ENCODE assay signal across 22 cellular contexts in the genomic region with DNA sequence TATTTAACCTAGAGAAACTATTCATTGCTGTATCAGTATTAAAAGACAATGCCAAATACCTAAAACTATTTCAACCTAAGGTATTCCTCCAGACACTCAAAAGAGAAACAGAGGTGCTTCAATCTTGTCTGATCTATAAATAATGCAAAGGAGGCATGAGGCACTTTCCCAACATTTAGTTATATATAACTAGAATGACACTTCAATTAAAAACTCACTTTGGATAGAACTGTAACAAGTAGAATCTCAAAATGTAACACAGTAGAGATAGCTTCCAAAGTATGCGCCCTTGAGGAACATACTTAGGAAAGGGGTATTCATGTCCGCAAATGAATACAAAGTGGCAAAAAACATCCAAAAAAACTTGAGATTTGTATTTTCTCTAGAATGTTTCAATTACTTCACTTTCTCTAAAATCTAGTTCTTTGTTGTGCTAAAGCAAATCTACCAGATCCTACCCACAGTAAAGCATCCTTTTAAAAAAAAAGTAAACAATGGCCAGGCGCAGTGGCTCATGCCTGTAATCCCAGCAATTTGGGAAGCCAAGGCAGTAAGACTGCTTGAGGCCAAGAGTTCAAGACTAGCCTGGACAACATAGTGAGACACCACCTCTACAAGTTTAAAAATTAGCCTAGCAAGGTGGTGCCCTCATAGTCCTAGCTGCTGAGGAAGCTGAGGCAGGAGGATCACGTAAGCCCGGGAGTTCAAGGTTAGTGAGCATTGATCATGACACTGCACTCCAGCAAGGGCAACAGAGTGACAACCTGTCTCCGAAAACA. TPM values are rescaled to one million over a fixed set of nuclear protein-coding genes. Genes with fewer than 3 reads are reported as not detected.
DNase-seq lines count a peak whose midpoint lies in the region; ATAC-seq and TF ChIP-seq lines count a peak whose summit lies in the region.
"Had no signal": no experiment of that assay in that cellular context is flagged by ENCODE, and none has a peak within 500 bp of the region (broad histone marks: within the 10 kb centered on the region; RNA-seq: fewer than 3 reads in every experiment).

No MANE protein-coding gene starts in this region.

- no peak overlapping the region for H3K4me3 Mint-ChIP-seq in activated T-cell treated with anti-CD3 and anti-CD28 coated beads, Interleukin-2, amount 50 U/mL, for 72 hours
- no peak overlapping the region for H3K4me3 Mint-ChIP-seq in activated T-cell treated with anti-CD3 and anti-CD28 coated beads, Interleukin-2, amount 50 U/mL, for 4 hours
- H3K4me3 Mint-ChIP-seq in WTC11 (no peak overlapping the region), endothelial cell (ENCODE audit: unreplicated experiment) (no peak overlapping the region)
- H3K4me3 Mint-ChIP-seq: CD8-positive, alpha-beta memory T cell; IgD-negative memory B cell had no signal

- no peaks in the 10 kb centered on the region for H3K27me3 Mint-ChIP-seq in activated T-cell treated with anti-CD3 and anti-CD28 coated beads, Interleukin-2, amount 50 U/mL, for 72 hours (ENCODE audit: low read depth)
- no peaks in the 10 kb centered on the region for H3K27me3 Mint-ChIP-seq in activated T-cell treated with anti-CD3 and anti-CD28 coated beads, Interleukin-2, amount 50 U/mL, for 4 hours (ENCODE audit: low read depth)
- H3K27me3 Mint-ChIP-seq in WTC11 (ENCODE audit: low read depth) (no peaks in the 10 kb centered on the region), endothelial cell (ENCODE audit: unreplicated experiment) (no peaks in the 10 kb centered on the region)
- H3K27me3 Mint-ChIP-seq: CD8-positive, alpha-beta memory T cell; IgD-negative memory B cell had no signal

- H3K4me3 ChIP-seq in GM23248 (no peak overlapping the region), psoas muscle (no peak overlapping the region), coronary artery (no peak overlapping the region), transverse colon (no peak overlapping the region)

- POLR2A ChIA-PET in WTC11 (lab: Charles Lee): interaction anchor here (1.0 to 1.1 kb wide), 2 partner anchors 8 to 46 kb away, joined by 4 to 5 read pairs; no protein-coding TSS in a partner anchor

- no peak for TF ChIP-seq POLR2A in transverse colon (IDR thresholded peaks at IDR 0.05)

- H3K9me3 Mint-ChIP-seq in activated T-cell treated with anti-CD3 and anti-CD28 coated beads, Interleukin-2, amount 50 U/mL, for 72 hours: no peaks in the 10 kb centered on the region
- no peaks in the 10 kb centered on the region for H3K9me3 Mint-ChIP-seq in activated T-cell treated with anti-CD3 and anti-CD28 coated beads, Interleukin-2, amount 50 U/mL, for 4 hours
- no peaks in the 10 kb centered on the region for H3K9me3 Mint-ChIP-seq in WTC11
- no peaks in the 10 kb centered on the region for H3K9me3 Mint-ChIP-seq in endothelial cell (ENCODE audit: unreplicated experiment)
- H3K9me3 Mint-ChIP-seq: CD8-positive, alpha-beta memory T cell; IgD-negative memory B cell had no signal

- no peak for DNase-seq in activated T-cell treated with anti-CD3 and anti-CD28 coated beads, Interleukin-2, amount 50 U/mL, for 72 hours
- DNase-seq in activated T-cell treated with anti-CD3 and anti-CD28 coated beads, Interleukin-2, amount 50 U/mL, for 4 hours: no peak
- DNase-seq in GM23248: no peak
- DNase-seq in WTC11 (ENCODE audit: low spot score): no peak
- no peak for DNase-seq in psoas muscle
- no peak for DNase-seq in coronary artery (ENCODE audit: low spot score)
- DNase-seq in endothelial cell (ENCODE audit: low spot score): no peak
- DNase-seq in transverse colon: no peak
- DNase-seq: AML-193; C1 segment of cervical spinal cord; Calu3; CD8-positive, alpha-beta memory T cell; DMS153; GOT3; Karpas-422; NCI-H1694 treated with DMSO at 0.1 percent for 48 hours; NCI-H2081 treated with DMSO at 0.1 percent for 48 hours; NCI-H2171 treated with DMSO at 0.1 percent for 48 hours; NCI-H446 treated with DMSO at 0.1 percent for 48 hours; NCI-H526 treated with DMSO at 0.1 percent for 48 hours; SHP77 had no signal

- H3K27ac Mint-ChIP-seq in activated T-cell treated with anti-CD3 and anti-CD28 coated beads, Interleukin-2, amount 50 U/mL, for 72 hours: peak overlapping the region; percentile 76
- H3K27ac Mint-ChIP-seq in WTC11: no peak overlapping the region
- no peak overlapping the region for H3K27ac Mint-ChIP-seq in endothelial cell (ENCODE audit: unreplicated experiment)
- H3K27ac Mint-ChIP-seq: IgD-negative memory B cell had no signal

- no peaks in the 10 kb centered on the region for H3K9me2 ChIP-seq in GM23248 (ENCODE audit: insufficient read depth)

- peaks cover 88% of the 10 kb centered on the region for H3K36me3 ChIP-seq in GM23248 (ENCODE audit: low read depth)
- H3K36me3 ChIP-seq in psoas muscle (ENCODE audit: insufficient read depth in 1 of 2, low read depth in 1 of 2): peaks cover 7 to 100% of the 10 kb centered on the region in 2 donors
- peaks cover 0 to 82% (median 33%) of the 10 kb centered on the region in 4 donors for H3K36me3 ChIP-seq in transverse colon

- H2AFZ ChIP-seq in GM23248: no peak overlapping the region

- peaks cover 100% of the 10 kb centered on the region for H3K79me2 ChIP-seq in GM23248 (ENCODE audit: insufficient read depth)

- H3K9me3 ChIP-seq in GM23248 (ENCODE audit: low read depth) (no peaks in the 10 kb centered on the region), psoas muscle (no peaks in the 10 kb centered on the region), transverse colon (no peaks in the 10 kb centered on the region)

- intact Hi-C loops in psoas muscle (cut with DNase I) (no loop called here), transverse colon (cut with DNase I; ENCODE audit: low total_unique reads) (no loop called here)

- H4K20me1 ChIP-seq in GM23248 (ENCODE audit: insufficient read depth): peaks cover 2% of the 10 kb centered on the region; the same call in 1 of the 2 replicates

- peaks cover 16 to 49% of the 10 kb centered on the region in 2 donors for H3K36me3 Mint-ChIP-seq in activated T-cell treated with anti-CD3 and anti-CD28 coated beads, Interleukin-2, amount 50 U/mL, for 72 hours (ENCODE audit: insufficient read depth in 2 of 2)
- peaks cover 54% of the 10 kb centered on the region for H3K36me3 Mint-ChIP-seq in activated T-cell treated with anti-CD3 and anti-CD28 coated beads, Interleukin-2, amount 50 U/mL, for 4 hours (ENCODE audit: insufficient read depth)
- H3K36me3 Mint-ChIP-seq in WTC11: peaks cover 87% of the 10 kb centered on the region
- peaks cover 44% of the 10 kb centered on the region for H3K36me3 Mint-ChIP-seq in endothelial cell (ENCODE audit: low read depth, unreplicated experiment)

- in situ Hi-C loops in GM23248 (cut with MboI): no loop called here
- in situ Hi-C loops in transverse colon (cut with MboI; ENCODE audit: low pct_ligation_motif_present in 1 of 4, low pct_unique_long_range_greater_than_20kb in 1 of 4, low sequenced_read_pairs in 3 of 4): no loop called here

- H3K9ac ChIP-seq in GM23248: no peak overlapping the region

- TF ChIP-seq EP300 in transverse colon (IDR thresholded peaks at IDR 0.05; ENCODE audit: low read depth): no peak

- CTCF ChIA-PET in WTC11 (lab: Charles Lee): no interaction called here

- H3K27me3 ChIP-seq in GM23248 (replicated peaks; ENCODE audit: insufficient read depth) (no peaks in the 10 kb centered on the region), psoas muscle (ENCODE audit: insufficient read depth in 3 of 3, low read length in 2 of 3) (no peaks in the 10 kb centered on the region), transverse colon (no peaks in the 10 kb centered on the region)

- H3K4me1 ChIP-seq in GM23248 (ENCODE audit: insufficient read depth) (peaks cover 9% of the 10 kb centered on the region), psoas muscle (peaks cover 47% of the 10 kb centered on the region), transverse colon (peaks cover 0 to 4% (median 0%) of the 10 kb centered on the region in 4 donors)

- ATAC-seq in activated T-cell treated with anti-CD3 and anti-CD28 coated beads, Interleukin-2, amount 50 U/mL, for 72 hours (replicated peaks in 1 of 2): no peak
- ATAC-seq in activated T-cell treated with anti-CD3 and anti-CD28 coated beads, Interleukin-2, amount 50 U/mL, for 4 hours: no peak
- ATAC-seq in WTC11: no peak
- peak in 2 of 4 donors; percentile 68 to 74 for ATAC-seq in psoas muscle

- 92 to 93% methylated on average over 6 of the region's 6 CpGs for WGBS in GM23248 (ENCODE audit: low coverage in 1 of 2, low lambda C conversion rate in 2 of 2, missing lambda C conversion rate in 2 of 2), 2 experiments
- WGBS in psoas muscle, 3 donors: 90 to 99% (median 94%) methylated on average over 6 of the region's 6 CpGs
- WGBS in transverse colon (ENCODE audit: low coverage in 1 of 2), 2 donors: 93 to 100% methylated on average over 2 to 6 of the region's 6 CpGs

- no peak for TF ChIP-seq CTCF in WTC11 (IDR thresholded peaks at IDR 0.05)
- no peak for TF ChIP-seq CTCF in psoas muscle (IDR thresholded peaks at IDR 0.05)
- no peak for TF ChIP-seq CTCF in coronary artery (IDR thresholded peaks at IDR 0.05)
- TF ChIP-seq CTCF in endothelial cell (IDR thresholded peaks at IDR 0.05; ENCODE audit: unreplicated experiment): no peak
- TF ChIP-seq CTCF in transverse colon (IDR thresholded peaks at IDR 0.05): no peak

- peaks cover 65% of the 10 kb centered on the region for H3K4me1 Mint-ChIP-seq in activated T-cell treated with anti-CD3 and anti-CD28 coated beads, Interleukin-2, amount 50 U/mL, for 72 hours (ENCODE audit: low read depth)
- peaks cover 55% of the 10 kb centered on the region for H3K4me1 Mint-ChIP-seq in activated T-cell treated with anti-CD3 and anti-CD28 coated beads, Interleukin-2, amount 50 U/mL, for 4 hours (ENCODE audit: low read depth)
- H3K4me1 Mint-ChIP-seq in WTC11: peaks cover 35% of the 10 kb centered on the region; the same call in 1 of the 2 replicates
- H3K4me1 Mint-ChIP-seq in endothelial cell (ENCODE audit: unreplicated experiment): no peaks in the 10 kb centered on the region

- H3K27ac ChIP-seq in GM23248 (0 out of 2 replicates have a peak overlapping the region, but pooled peaks have one; percentile 7), psoas muscle (peak overlapping the region; percentile 25), coronary artery (no peak overlapping the region), transverse colon (no peak overlapping the region)

- H3F3A ChIP-seq in GM23248 (ENCODE audit: insufficient read depth): peaks cover 41% of the 10 kb centered on the region

- H3K4me2 ChIP-seq in GM23248 (ENCODE audit: unreplicated experiment): no peak overlapping the region

RNA-seq across cellular contexts. Expression of a gene that starts 10.3 kb away (rescaled TPM):
- total RNA-seq in activated T-cell treated with anti-CD3 and anti-CD28 coated beads, Interleukin-2, amount 50 U/mL, for 72 hours: 10 to 100 TPM; 75.9 to 90.2 TPM
- total RNA-seq in activated T-cell treated with anti-CD3 and anti-CD28 coated beads, Interleukin-2, amount 50 U/mL, for 4 hours: 100 to 1,000 TPM; 248 to 285 (median 283) TPM
- total RNA-seq in GM23248 (2014; rRNA removed; shearing (Covaris generic)): 77.9 and 99.0 TPM in 2 replicates
- polyA plus RNA-seq in GM23248 (2016; fragmentation: Nextera tagmentation; extraction: Ambion mirVana) (138 and 150 TPM in 2 replicates), psoas muscle (10 to 100 TPM; 34.8 to 70.3 (median 59.5) TPM)
- total RNA-seq in WTC11 (2021) (139 to 150 TPM (median 144 TPM) in 3 replicates), psoas muscle (100 to 1,000 TPM in 2 of 4 donors, 10 to 100 TPM in 2; 59.1 to 122 (median 96.1) TPM), endothelial cell (ENCODE audit: unreplicated experiment) (96.8 TPM), transverse colon (10 to 100 TPM; 27.7 to 84.8 (median 41.9) TPM)

RNA-seq across cellular contexts. Expression of a gene that starts 38.7 kb away (rescaled TPM):
- 10 to 100 TPM; 50.6 to 61.7 TPM for total RNA-seq in activated T-cell treated with anti-CD3 and anti-CD28 coated beads, Interleukin-2, amount 50 U/mL, for 72 hours
- total RNA-seq in activated T-cell treated with anti-CD3 and anti-CD28 coated beads, Interleukin-2, amount 50 U/mL, for 4 hours: 10 to 100 TPM; 21.1 to 30.2 (median 25.7) TPM
- total RNA-seq in GM23248 (2014; rRNA removed; shearing (Covaris generic)): 70.1 and 72.4 TPM in 2 replicates
- polyA plus RNA-seq in GM23248 (2016; fragmentation: Nextera tagmentation; extraction: Ambion mirVana): 68.3 and 70.6 TPM in 2 replicates
- 34.3 to 42.6 TPM (median 36.4 TPM) in 3 replicates for total RNA-seq in WTC11 (2021)
- total RNA-seq in psoas muscle: 10 to 100 TPM; 13.4 to 17.5 (median 14.6) TPM
- polyA plus RNA-seq in psoas muscle: 10 to 100 TPM; 22.7 to 29.9 (median 24.2) TPM
- 121 TPM for total RNA-seq in endothelial cell (ENCODE audit: unreplicated experiment)
- 100 to 1,000 TPM in 3 of 4 donors, 10 to 100 TPM in 1; 27.3 to 134 (median 116) TPM for total RNA-seq in transverse colon

Comparison
In these comparisons a context has a peak if more than half of its experiments do, and no peak if none do; other contexts are left out.
1. H3K27ac ChIP-seq: peak in GM23248 (single experiment) and psoas muscle (single experiment); none in coronary artery (0 of 2) and transverse colon (0 of 4).